ENCODE assay signal across 8 cellular contexts in genomic region chr9:37903831-37904646, GRCh38.
DNase-seq lines count a peak whose midpoint lies in the region; ATAC-seq lines count a peak whose summit lies in the region.

A gene with protein sequence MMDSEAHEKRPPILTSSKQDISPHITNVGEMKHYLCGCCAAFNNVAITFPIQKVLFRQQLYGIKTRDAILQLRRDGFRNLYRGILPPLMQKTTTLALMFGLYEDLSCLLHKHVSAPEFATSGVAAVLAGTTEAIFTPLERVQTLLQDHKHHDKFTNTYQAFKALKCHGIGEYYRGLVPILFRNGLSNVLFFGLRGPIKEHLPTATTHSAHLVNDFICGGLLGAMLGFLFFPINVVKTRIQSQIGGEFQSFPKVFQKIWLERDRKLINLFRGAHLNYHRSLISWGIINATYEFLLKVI (minus strand): TSS chr9:37904127. CDS start chr9:37888550, 15,577 bp downstream.

- DNase-seq in AG20443 (ENCODE audit: low spot score) (peak; percentile 96), NCI-H345 (lab: John Stamatoyannopoulos, UW) (peak; percentile 91), islet precursor cell (peak; percentile 96)
- DNase-seq in activated CD4-positive, CD25-positive, alpha-beta regulatory T cell (lab: John Stamatoyannopoulos, UW): peak; percentile 88 to 97 (median 90)
- DNase-seq in central memory CD4-positive, alpha-beta T cell: peak; percentile 95
- DNase-seq in stimulated activated CD4-positive, alpha-beta T cell treated with anti-CD3 and anti-CD28 coated beads, Interleukin-15, amount 100 ng/mL, for 1 hour (ENCODE audit: low read depth in 1 of 2, low spot score in 1 of 2): peak; percentile 91 to 95

- ATAC-seq in GM19023 (IDR thresholded peaks at IDR 0.05; ENCODE audit: unreplicated experiment): peak; percentile 90
- peak; percentile 79 for ATAC-seq in HG03280 (IDR thresholded peaks at IDR 0.05; ENCODE audit: unreplicated experiment)

Comparison
In these comparisons a context has a peak if more than half of its experiments do, and no peak if none do; other contexts are left out.
1. Peak in every context shown above with its lines: DNase-seq and ATAC-seq.